In genomic region chr1:96966536-96967138, GRCh38 we compare ENCODE assay signal across 8 cellular contexts.
DNase-seq lines count a peak whose midpoint lies in the region; ATAC-seq and TF ChIP-seq lines count a peak whose summit lies in the region.

No MANE protein-coding gene starts in this region.

- H4K20me1 ChIP-seq in fibroblast of lung (ENCODE audit: control insufficient read depth, extremely low read depth, insufficient read depth, low read length) = no peaks in the 10 kb centered on the region
- H4K20me1 ChIP-seq in neural progenitor cell (ENCODE audit: low read depth) = no peaks in the 10 kb centered on the region

- H3K36me3 ChIP-seq in fibroblast of lung (ENCODE audit: control insufficient read depth, insufficient read depth, low read length) = no peaks in the 10 kb centered on the region
- no peaks in the 10 kb centered on the region for H3K36me3 ChIP-seq in neural progenitor cell
- H3K36me3 ChIP-seq in stomach = no peaks in the 10 kb centered on the region

- H3K4me2 ChIP-seq in fibroblast of lung (ENCODE audit: extremely low read depth, insufficient read depth, low read length) = no peak overlapping the region
- no peak overlapping the region for H3K4me2 ChIP-seq in neural progenitor cell

- intact Hi-C loops in stomach (cut with DNase I; ENCODE audit: low total_unique reads) = loop anchor here (10.0 kb wide), 1 partner anchor 1088 kb away; no protein-coding TSS in a partner anchor

- H3K4me3 ChIP-seq in fibroblast of lung (replicated peaks in 1 of 4; ENCODE audit: control extremely low read depth in 1 of 4, insufficient read depth in 1 of 4, low read depth in 3 of 4, low read length in 4 of 4) (no peak overlapping the region), neural progenitor cell (no peak overlapping the region), stomach (no peak overlapping the region)

- no peak overlapping the region for H3K4me3 Mint-ChIP-seq in activated T-cell treated with anti-CD3 and anti-CD28 coated beads, Interleukin-2, amount 50 U/mL, for 24 hours
- no peak overlapping the region for H3K4me3 Mint-ChIP-seq in neural progenitor cell

- no peaks in the 10 kb centered on the region for H3K9me3 Mint-ChIP-seq in activated T-cell treated with anti-CD3 and anti-CD28 coated beads, Interleukin-2, amount 50 U/mL, for 24 hours
- no peaks in the 10 kb centered on the region for H3K9me3 Mint-ChIP-seq in neural progenitor cell

- 46 to 62% (median 53%) methylated on average over 15 of the region's 15 CpGs for WGBS in stomach, 5 donors

- ATAC-seq in GM21423 (IDR thresholded peaks at IDR 0.05; ENCODE audit: unreplicated experiment) = peak; percentile 95

- H3K9me3 ChIP-seq in fibroblast of lung (ENCODE audit: control insufficient read depth, insufficient read depth, low read depth, low read length) (no peaks in the 10 kb centered on the region), neural progenitor cell (ENCODE audit: low read depth) (no peaks in the 10 kb centered on the region), stomach (no peaks in the 10 kb centered on the region)

- no peak for TF ChIP-seq EP300 in stomach (IDR thresholded peaks at IDR 0.05)

- H3F3A ChIP-seq in neural progenitor cell (ENCODE audit: low read depth) = no peaks in the 10 kb centered on the region

- H3K4me1 ChIP-seq in fibroblast of lung (ENCODE audit: control insufficient read depth, extremely low read depth, insufficient read depth, low read length) (no peaks in the 10 kb centered on the region), neural progenitor cell (peaks cover 18% of the 10 kb centered on the region), stomach (peaks cover 0 to 16% (median 8%) of the 10 kb centered on the region in 4 donors)

- H3K79me2 ChIP-seq in fibroblast of lung (ENCODE audit: control insufficient read depth, insufficient read depth, low read length) (no peaks in the 10 kb centered on the region), neural progenitor cell (ENCODE audit: low read depth) (no peaks in the 10 kb centered on the region)

- DNase-seq in DMS53 treated with DMSO at 0.1 percent for 48 hours (lab: John Stamatoyannopoulos, UW; ENCODE audit: unreplicated experiment) (peak; percentile 92), HT1080 (ENCODE audit: low read depth) (peak; percentile 78), OCI-M1 (lab: John Stamatoyannopoulos, UW) (peak; percentile 86), fibroblast of lung (ENCODE audit: low read depth in 2 of 2) (peak; percentile 56 to 80), neural progenitor cell (ENCODE audit: low spot score) (peak; percentile 64), stomach (peak; percentile 78)
- DNase-seq in activated T-cell treated with anti-CD3 and anti-CD28 coated beads, Interleukin-2, amount 50 U/mL, for 24 hours = peak; percentile 76

- H3K9ac ChIP-seq in fibroblast of lung (ENCODE audit: insufficient read depth, low read length) (no peak overlapping the region), neural progenitor cell (no peak overlapping the region)

- H3K4me1 Mint-ChIP-seq in activated T-cell treated with anti-CD3 and anti-CD28 coated beads, Interleukin-2, amount 50 U/mL, for 24 hours (ENCODE audit: low read depth) = no peaks in the 10 kb centered on the region
- peaks cover 3% of the 10 kb centered on the region for H3K4me1 Mint-ChIP-seq in neural progenitor cell

- H3K27ac ChIP-seq in fibroblast of lung (ENCODE audit: insufficient read depth, low read length) (no peak overlapping the region), neural progenitor cell (no peak overlapping the region), stomach (no peak overlapping the region)

- no peak for TF ChIP-seq POLR2A in stomach (IDR thresholded peaks at IDR 0.05)

- H3K36me3 Mint-ChIP-seq in activated T-cell treated with anti-CD3 and anti-CD28 coated beads, Interleukin-2, amount 50 U/mL, for 24 hours (ENCODE audit: low read depth) = no peaks in the 10 kb centered on the region
- no peaks in the 10 kb centered on the region for H3K36me3 Mint-ChIP-seq in neural progenitor cell

- TF ChIP-seq CTCF in fibroblast of lung (conservative IDR thresholded peaks at IDR 0.05 in 1 of 2, IDR thresholded peaks at IDR 0.05 in 1 of 2; ENCODE audit: low read depth in 1 of 2, low read length in 2 of 2) (peak; percentile 92 to 97), neural progenitor cell (IDR thresholded peaks at IDR 0.05) (peak; percentile 81), stomach (IDR thresholded peaks at IDR 0.05) (peak in 5 of 7 experiments; percentile 66 to 91 (median 89))

- H3K27me3 Mint-ChIP-seq in activated T-cell treated with anti-CD3 and anti-CD28 coated beads, Interleukin-2, amount 50 U/mL, for 24 hours = peaks cover 53% of the 10 kb centered on the region
- no peaks in the 10 kb centered on the region for H3K27me3 Mint-ChIP-seq in neural progenitor cell (ENCODE audit: insufficient read depth, low read depth)

- H3K27ac Mint-ChIP-seq in activated T-cell treated with anti-CD3 and anti-CD28 coated beads, Interleukin-2, amount 50 U/mL, for 24 hours = no peak overlapping the region
- H3K27ac Mint-ChIP-seq in neural progenitor cell = no peak overlapping the region

- H2AFZ ChIP-seq in fibroblast of lung (ENCODE audit: low read length) = no peak overlapping the region
- H2AFZ ChIP-seq in neural progenitor cell (replicated peaks) = no peak overlapping the region

- H3K27me3 ChIP-seq in fibroblast of lung (ENCODE audit: control insufficient read depth, insufficient read depth, low read length) (no peaks in the 10 kb centered on the region), neural progenitor cell (no peaks in the 10 kb centered on the region), stomach (no peaks in the 10 kb centered on the region)
